Comparison of ENCODE assay signal across 6 cellular contexts in the genomic region with DNA sequence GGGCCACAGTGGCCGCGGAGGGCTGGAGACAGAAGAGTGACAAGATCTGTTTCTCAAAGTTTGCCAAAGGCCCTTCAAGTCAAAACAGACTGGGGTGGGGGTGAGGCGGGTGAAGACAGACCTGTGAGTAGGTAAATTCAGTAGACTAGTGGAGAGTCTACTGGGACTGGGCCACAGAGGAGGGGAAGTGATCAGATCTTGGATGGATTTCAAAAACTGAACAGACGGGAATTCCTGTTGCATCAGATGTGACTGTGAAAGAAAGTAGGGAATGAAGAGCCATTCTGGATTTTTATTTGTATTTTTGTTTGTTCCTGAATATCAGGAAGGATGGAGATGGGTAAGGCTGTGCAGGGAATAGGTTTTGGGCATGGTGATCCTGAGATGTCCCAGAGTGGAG. TPM values are rescaled to one million over a fixed set of nuclear protein-coding genes. Genes with fewer than 3 reads are reported as not detected.
DNase-seq lines count a peak whose midpoint lies in the region; TF ChIP-seq lines count a peak whose summit lies in the region.
"Not testable (repeated sequence)": the region's sequence is repeated elsewhere in the genome, so short reads cannot be mapped to it uniquely, and the experiment has no call there.

No MANE protein-coding gene starts in this region.

- H3K9me2 ChIP-seq in SK-N-SH: not testable (repeated sequence)

- H3K27ac ChIP-seq in SK-N-SH (ENCODE audit: low read depth in 2 of 2, low read length in 1 of 2); breast epithelium; left ventricle myocardium inferior (replicated peaks): not testable (repeated sequence)
- H3K27ac ChIP-seq in osteoblast (ENCODE audit: low read depth, low read length): peak overlapping the region; percentile 24

- H3K79me2 ChIP-seq in SK-N-SH (ENCODE audit: insufficient read depth): peaks cover 39% of the 10 kb centered on the region
- H3K79me2 ChIP-seq in osteoblast (ENCODE audit: insufficient read depth, low read length): peaks cover 40% of the 10 kb centered on the region

- not testable (repeated sequence) for H4K20me1 ChIP-seq in SK-N-SH (ENCODE audit: insufficient read depth); osteoblast (ENCODE audit: insufficient read depth, low read length)

- TF ChIP-seq EP300 in SK-N-SH (IDR thresholded peaks at IDR 0.05; ENCODE audit: borderline replicate concordance in 1 of 2, low read depth in 1 of 2, low read length in 1 of 2): not testable (repeated sequence)

- intact Hi-C loops in breast epithelium (cut with DNase I; ENCODE audit: low total_unique reads); left ventricle myocardium inferior (cut with micrococcal nuclease): not testable (repeated sequence)

- H3K4me2 ChIP-seq in SK-N-SH: peak overlapping the region; percentile 70
- peak overlapping the region; percentile 76 for H3K4me2 ChIP-seq in osteoblast (ENCODE audit: insufficient read depth, low read length)

- 11% methylated on average over 2 of the region's 4 CpGs for WGBS in SK-N-SH (ENCODE audit: low lambda C conversion rate)

- TF ChIP-seq RAD21 in SK-N-SH (IDR thresholded peaks at IDR 0.05; ENCODE audit: low read length): not testable (repeated sequence)

- not testable (repeated sequence) for TF ChIP-seq CTCF in SK-N-SH (IDR thresholded peaks at IDR 0.05); breast epithelium (IDR thresholded peaks at IDR 0.05); left ventricle myocardium inferior (IDR thresholded peaks at IDR 0.05; ENCODE audit: borderline replicate concordance); osteoblast (IDR thresholded peaks at IDR 0.05; ENCODE audit: extremely low read depth, low read depth, low read length)

- POLR2A ChIA-PET in SK-N-SH (lab: Yijun Ruan, JAX): interaction anchor here (1.0 kb wide), 2 partner anchors 24 to 114 kb away, joined by 4 read pairs; a partner anchor contains a TSS

- H3K4me1 ChIP-seq in HAP-1; SK-N-SH (ENCODE audit: control insufficient read depth in 1 of 2, insufficient read depth in 2 of 2, low read depth in 1 of 2, low read length in 1 of 2); breast epithelium; osteoblast (ENCODE audit: insufficient read depth, low read length): not testable (repeated sequence)
- H3K4me1 ChIP-seq in left ventricle myocardium inferior: peaks cover 11% of the 10 kb centered on the region

- peaks cover 17% of the 10 kb centered on the region for H3F3A ChIP-seq in SK-N-SH (replicated peaks; ENCODE audit: insufficient read depth)

- H3K4me3 ChIP-seq in HAP-1 (peak overlapping the region; percentile 11), SK-N-SH (ENCODE audit: low read depth in 2 of 2, low read length in 1 of 2) (peak overlapping the region; percentile 44 to 56), breast epithelium (peak overlapping the region; percentile 79 to 86 (median 83)), left ventricle myocardium inferior (peak overlapping the region; percentile 96), osteoblast (ENCODE audit: insufficient read depth, low read length) (peak overlapping the region; percentile 67)

- H3K27me3 ChIP-seq in HAP-1 (ENCODE audit: low read depth); SK-N-SH (ENCODE audit: insufficient read depth); breast epithelium; left ventricle myocardium inferior (ENCODE audit: low read depth); osteoblast (ENCODE audit: insufficient read depth, low read length): not testable (repeated sequence)

- not testable (repeated sequence) for H3K36me3 ChIP-seq in HAP-1 (replicated peaks); breast epithelium
- peaks cover 10 to 22% of the 10 kb centered on the region in 2 experiments for H3K36me3 ChIP-seq in SK-N-SH (replicated peaks in 1 of 2; ENCODE audit: control insufficient read depth in 1 of 2, insufficient read depth in 2 of 2, low read length in 1 of 2)
- peaks cover 27% of the 10 kb centered on the region for H3K36me3 ChIP-seq in left ventricle myocardium inferior
- peaks cover 16% of the 10 kb centered on the region for H3K36me3 ChIP-seq in osteoblast (ENCODE audit: insufficient read depth, low read length)

- in situ Hi-C loops in HAP-1 (cut with MboI; ENCODE audit: low sequenced_read_pairs): not testable (repeated sequence)

- TF ChIP-seq POLR2A in breast epithelium (IDR thresholded peaks at IDR 0.05): not testable (repeated sequence)

- CTCF ChIA-PET in SK-N-SH (lab: Yijun Ruan, JAX): not testable (repeated sequence)

- not testable (repeated sequence) for H3K9me3 ChIP-seq in HAP-1; SK-N-SH; osteoblast (ENCODE audit: low read depth, low read length)
- H3K9me3 ChIP-seq in breast epithelium (peaks cover 28 to 35% of the 10 kb centered on the region in 2 donors), left ventricle myocardium inferior (replicated peaks) (peaks cover 31% of the 10 kb centered on the region)

- peak; percentile 12 for DNase-seq in AG08395 (ENCODE audit: low spot score)
- not testable (repeated sequence) for DNase-seq in HAP-1 (ENCODE audit: low spot score in 2 of 2); SK-N-SH; breast epithelium (ENCODE audit: low spot score in 2 of 2); left ventricle myocardium inferior; osteoblast (ENCODE audit: insufficient read length, low spot score, missing footprints)

- H3K9ac ChIP-seq in SK-N-SH: peak overlapping the region; percentile 34; the same call in 1 of the 2 replicates

- not testable (repeated sequence) for H2AFZ ChIP-seq in SK-N-SH (ENCODE audit: low read depth)
- peak overlapping the region; percentile 67 for H2AFZ ChIP-seq in osteoblast (ENCODE audit: low read length)

RNA-seq across cellular contexts. Expression of a gene that starts 0.7 kb away (rescaled TPM):
- polyA plus RNA-seq in SK-N-SH (2012; rRNA removed): 6.6 and 9.0 TPM in 2 replicates
- polyA plus RNA-seq in SK-N-SH (2012; cell fraction: cytosol; rRNA removed): 4.7 and 5.2 TPM in 2 replicates
- polyA plus RNA-seq in SK-N-SH (2012; cell fraction: nucleus; rRNA removed): 17.7 and 22.1 TPM in 2 replicates
- total RNA-seq in breast epithelium (10 to 100 TPM in 2 of 3 donors, 1 to 10 TPM in 1; 9.3 to 26.2 (median 12.8) TPM), left ventricle myocardium inferior (4.1 TPM), osteoblast (23.6 and 30.0 TPM in 2 replicates)

RNA-seq across cellular contexts. Expression of a gene that starts 12.8 kb away (rescaled TPM):
- polyA plus RNA-seq in SK-N-SH (2012; rRNA removed): 7.8 and 10.4 TPM in 2 replicates
- polyA plus RNA-seq in SK-N-SH (2012; cell fraction: cytosol; rRNA removed): 5.8 and 6.0 TPM in 2 replicates
- 18.8 and 28.3 TPM in 2 replicates for polyA plus RNA-seq in SK-N-SH (2012; cell fraction: nucleus; rRNA removed)
- 10 to 100 TPM; 10.2 to 13.0 (median 12.5) TPM for total RNA-seq in breast epithelium
- total RNA-seq in left ventricle myocardium inferior: 9.0 TPM
- 18.3 and 19.9 TPM in 2 replicates for total RNA-seq in osteoblast

RNA-seq across cellular contexts. Expression of a gene that starts 23.0 kb away (rescaled TPM):
- 0.99 and 1.2 TPM in 2 replicates for polyA plus RNA-seq in SK-N-SH (2012; rRNA removed)
- polyA plus RNA-seq in SK-N-SH (2012; cell fraction: cytosol; rRNA removed): 1.3 and 1.4 TPM in 2 replicates
- polyA plus RNA-seq in SK-N-SH (2012; cell fraction: nucleus; rRNA removed): 1.9 and 2.8 TPM in 2 replicates
- 10 to 100 TPM in 2 of 3 donors, 1 to 10 TPM in 1; 8.5 to 26.9 (median 19.7) TPM for total RNA-seq in breast epithelium
- 22.6 TPM for total RNA-seq in left ventricle myocardium inferior
- 19.2 and 22.1 TPM in 2 replicates for total RNA-seq in osteoblast

RNA-seq across cellular contexts. Expression of a gene that starts 26.8 kb away (rescaled TPM):
- 2.4 and 3.3 TPM in 2 replicates for polyA plus RNA-seq in SK-N-SH (2012; rRNA removed)
- 2.7 TPM in 2 replicates for polyA plus RNA-seq in SK-N-SH (2012; cell fraction: cytosol; rRNA removed)
- polyA plus RNA-seq in SK-N-SH (2012; cell fraction: nucleus; rRNA removed): 3.1 and 6.3 TPM in 2 replicates
- total RNA-seq in breast epithelium (10 to 100 TPM in 1 of 3 donors, 1 to 10 TPM in 2; 3.7 to 11.6 (median 7.9) TPM), left ventricle myocardium inferior (3.8 TPM), osteoblast (5.8 and 6.5 TPM in 2 replicates)

RNA-seq across cellular contexts. Expression of a gene that starts 43.5 kb away (rescaled TPM):
- polyA plus RNA-seq in SK-N-SH (2012; rRNA removed): 0.03 and 0.06 TPM in 2 replicates
- polyA plus RNA-seq in SK-N-SH (2012; cell fraction: cytosol; rRNA removed): 0.03 and 0.04 TPM in 2 replicates
- 0.13 and 0.23 TPM in 2 replicates for polyA plus RNA-seq in SK-N-SH (2012; cell fraction: nucleus; rRNA removed)
- total RNA-seq in breast epithelium (1 to 10 TPM in 2 of 3 donors, under 1 TPM in 1; 0.96 to 2.5 (median 2.0) TPM), left ventricle myocardium inferior (3.3 TPM), osteoblast (0.29 and 0.72 TPM in 2 replicates)

Comparison
In these comparisons a context has a peak if more than half of its experiments do, and no peak if none do; other contexts are left out.
1. H3K4me3 ChIP-seq: peak in every context shown above with its lines; median percentile 96 in left ventricle myocardium inferior; 83 in breast epithelium; 67 in osteoblast; 50 in SK-N-SH; 11 in HAP-1.